Comparison of ENCODE assay signal across 1 cellular context in genomic region chr3:31247850-31248618, GRCh38.
TF ChIP-seq lines count a peak whose summit lies in the region.

No MANE protein-coding gene starts in this region.

TF ChIP-seq in HepG2, 621 proteins besides CTCF, POLR2A, EP300 and RAD21 (continued from another document and continues in another):
- TF ChIP-seq, protein P1, sequence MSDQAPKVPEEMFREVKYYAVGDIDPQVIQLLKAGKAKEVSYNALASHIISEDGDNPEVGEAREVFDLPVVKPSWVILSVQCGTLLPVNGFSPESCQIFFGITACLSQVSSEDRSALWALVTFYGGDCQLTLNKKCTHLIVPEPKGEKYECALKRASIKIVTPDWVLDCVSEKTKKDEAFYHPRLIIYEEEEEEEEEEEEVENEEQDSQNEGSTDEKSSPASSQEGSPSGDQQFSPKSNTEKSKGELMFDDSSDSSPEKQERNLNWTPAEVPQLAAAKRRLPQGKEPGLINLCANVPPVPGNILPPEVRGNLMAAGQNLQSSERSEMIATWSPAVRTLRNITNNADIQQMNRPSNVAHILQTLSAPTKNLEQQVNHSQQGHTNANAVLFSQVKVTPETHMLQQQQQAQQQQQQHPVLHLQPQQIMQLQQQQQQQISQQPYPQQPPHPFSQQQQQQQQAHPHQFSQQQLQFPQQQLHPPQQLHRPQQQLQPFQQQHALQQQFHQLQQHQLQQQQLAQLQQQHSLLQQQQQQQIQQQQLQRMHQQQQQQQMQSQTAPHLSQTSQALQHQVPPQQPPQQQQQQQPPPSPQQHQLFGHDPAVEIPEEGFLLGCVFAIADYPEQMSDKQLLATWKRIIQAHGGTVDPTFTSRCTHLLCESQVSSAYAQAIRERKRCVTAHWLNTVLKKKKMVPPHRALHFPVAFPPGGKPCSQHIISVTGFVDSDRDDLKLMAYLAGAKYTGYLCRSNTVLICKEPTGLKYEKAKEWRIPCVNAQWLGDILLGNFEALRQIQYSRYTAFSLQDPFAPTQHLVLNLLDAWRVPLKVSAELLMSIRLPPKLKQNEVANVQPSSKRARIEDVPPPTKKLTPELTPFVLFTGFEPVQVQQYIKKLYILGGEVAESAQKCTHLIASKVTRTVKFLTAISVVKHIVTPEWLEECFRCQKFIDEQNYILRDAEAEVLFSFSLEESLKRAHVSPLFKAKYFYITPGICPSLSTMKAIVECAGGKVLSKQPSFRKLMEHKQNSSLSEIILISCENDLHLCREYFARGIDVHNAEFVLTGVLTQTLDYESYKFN (CRISPR knock-in tag; conservative IDR thresholded peaks at IDR 0.05) = peak; percentile 49; the same call in 1 of the 2 replicates
- TF ChIP-seq, protein P2, sequence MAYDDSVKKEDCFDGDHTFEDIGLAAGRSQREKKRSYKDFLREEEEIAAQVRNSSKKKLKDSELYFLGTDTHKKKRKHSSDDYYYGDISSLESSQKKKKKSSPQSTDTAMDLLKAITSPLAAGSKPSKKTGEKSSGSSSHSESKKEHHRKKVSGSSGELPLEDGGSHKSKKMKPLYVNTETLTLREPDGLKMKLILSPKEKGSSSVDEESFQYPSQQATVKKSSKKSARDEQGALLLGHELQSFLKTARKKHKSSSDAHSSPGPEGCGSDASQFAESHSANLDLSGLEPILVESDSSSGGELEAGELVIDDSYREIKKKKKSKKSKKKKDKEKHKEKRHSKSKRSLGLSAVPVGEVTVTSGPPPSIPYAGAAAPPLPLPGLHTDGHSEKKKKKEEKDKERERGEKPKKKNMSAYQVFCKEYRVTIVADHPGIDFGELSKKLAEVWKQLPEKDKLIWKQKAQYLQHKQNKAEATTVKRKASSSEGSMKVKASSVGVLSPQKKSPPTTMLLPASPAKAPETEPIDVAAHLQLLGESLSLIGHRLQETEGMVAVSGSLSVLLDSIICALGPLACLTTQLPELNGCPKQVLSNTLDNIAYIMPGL (CRISPR knock-in tag; IDR thresholded peaks at IDR 0.05; ENCODE audit: borderline replicate concordance in 1 of 2, low read depth in 1 of 2) = no peak
- TF ChIP-seq, protein P3, sequence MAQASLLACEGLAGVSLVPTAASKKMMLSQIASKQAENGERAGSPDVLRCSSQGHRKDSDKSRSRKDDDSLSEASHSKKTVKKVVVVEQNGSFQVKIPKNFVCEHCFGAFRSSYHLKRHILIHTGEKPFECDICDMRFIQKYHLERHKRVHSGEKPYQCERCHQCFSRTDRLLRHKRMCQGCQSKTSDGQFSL (CRISPR knock-in tag; IDR thresholded peaks at IDR 0.05) = no peak
- TF ChIP-seq HNF4A (CRISPR knock-in tag; IDR thresholded peaks at IDR 0.05) (no peak), SRY (CRISPR knock-in tag; IDR thresholded peaks at IDR 0.05) (no peak), SMARCE1 (IDR thresholded peaks at IDR 0.05; ENCODE audit: borderline replicate concordance) (no peak), FOSL2 (CRISPR knock-in tag; IDR thresholded peaks at IDR 0.05) (peak; percentile 99), FOXC1 (CRISPR knock-in tag; IDR thresholded peaks at IDR 0.05; ENCODE audit: borderline replicate concordance) (no peak), BHLHE40 (IDR thresholded peaks at IDR 0.05; ENCODE audit: low read length) (no peak), FOXM1 (CRISPR knock-in tag; IDR thresholded peaks at IDR 0.05) (no peak), WIZ (CRISPR knock-in tag; IDR thresholded peaks at IDR 0.05) (no peak), ZNF562 (CRISPR knock-in tag; IDR thresholded peaks at IDR 0.05; ENCODE audit: borderline replicate concordance) (no peak), ZNF572 (CRISPR knock-in tag; IDR thresholded peaks at IDR 0.05) (no peak), ZNF678 (CRISPR knock-in tag; IDR thresholded peaks at IDR 0.05) (no peak), TCF7 (IDR thresholded peaks at IDR 0.05; ENCODE audit: low read depth) (peak; percentile 21; the same call in 1 of the 2 replicates), ZBTB8A (CRISPR knock-in tag; IDR thresholded peaks at IDR 0.05; ENCODE audit: borderline replicate concordance, low read depth) (no peak), SP4 (CRISPR knock-in tag; IDR thresholded peaks at IDR 0.05) (no peak), DPF2 (CRISPR knock-in tag; IDR thresholded peaks at IDR 0.05; ENCODE audit: borderline replicate concordance, low read depth) (peak; percentile 48; the same call in 1 of the 2 replicates), HNRNPUL1 (IDR thresholded peaks at IDR 0.05; ENCODE audit: low read depth, low read length) (no peak), KLF9 (CRISPR knock-in tag; IDR thresholded peaks at IDR 0.05; ENCODE audit: low read depth) (no peak), YEATS4 (CRISPR knock-in tag; IDR thresholded peaks at IDR 0.05; ENCODE audit: borderline replicate concordance) (no peak), NFAT5 (CRISPR knock-in tag; IDR thresholded peaks at IDR 0.05) (no peak), SALL1 (CRISPR knock-in tag; IDR thresholded peaks at IDR 0.05) (peak; percentile 34; the same call in 1 of the 2 replicates), ZNF496 (CRISPR knock-in tag; IDR thresholded peaks at IDR 0.05; ENCODE audit: insufficient replicate concordance) (no peak), FOSL1 (CRISPR knock-in tag; IDR thresholded peaks at IDR 0.05; ENCODE audit: borderline replicate concordance) (peak; percentile 94), AHDC1 (CRISPR knock-in tag; IDR thresholded peaks at IDR 0.05; ENCODE audit: borderline replicate concordance) (peak; percentile 81; the same call in 1 of the 2 replicates), ATF1 (CRISPR knock-in tag; IDR thresholded peaks at IDR 0.05) (no peak)
- TF ChIP-seq, protein P4, sequence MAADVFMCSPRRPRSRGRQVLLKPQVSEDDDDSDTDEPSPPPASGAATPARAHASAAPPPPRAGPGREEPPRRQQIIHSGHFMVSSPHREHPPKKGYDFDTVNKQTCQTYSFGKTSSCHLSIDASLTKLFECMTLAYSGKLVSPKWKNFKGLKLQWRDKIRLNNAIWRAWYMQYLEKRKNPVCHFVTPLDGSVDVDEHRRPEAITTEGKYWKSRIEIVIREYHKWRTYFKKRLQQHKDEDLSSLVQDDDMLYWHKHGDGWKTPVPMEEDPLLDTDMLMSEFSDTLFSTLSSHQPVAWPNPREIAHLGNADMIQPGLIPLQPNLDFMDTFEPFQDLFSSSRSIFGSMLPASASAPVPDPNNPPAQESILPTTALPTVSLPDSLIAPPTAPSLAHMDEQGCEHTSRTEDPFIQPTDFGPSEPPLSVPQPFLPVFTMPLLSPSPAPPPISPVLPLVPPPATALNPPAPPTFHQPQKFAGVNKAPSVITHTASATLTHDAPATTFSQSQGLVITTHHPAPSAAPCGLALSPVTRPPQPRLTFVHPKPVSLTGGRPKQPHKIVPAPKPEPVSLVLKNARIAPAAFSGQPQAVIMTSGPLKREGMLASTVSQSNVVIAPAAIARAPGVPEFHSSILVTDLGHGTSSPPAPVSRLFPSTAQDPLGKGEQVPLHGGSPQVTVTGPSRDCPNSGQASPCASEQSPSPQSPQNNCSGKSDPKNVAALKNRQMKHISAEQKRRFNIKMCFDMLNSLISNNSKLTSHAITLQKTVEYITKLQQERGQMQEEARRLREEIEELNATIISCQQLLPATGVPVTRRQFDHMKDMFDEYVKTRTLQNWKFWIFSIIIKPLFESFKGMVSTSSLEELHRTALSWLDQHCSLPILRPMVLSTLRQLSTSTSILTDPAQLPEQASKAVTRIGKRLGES (CRISPR knock-in tag; IDR thresholded peaks at IDR 0.05; ENCODE audit: borderline replicate concordance) = no peak
- TF ChIP-seq, protein P5, sequence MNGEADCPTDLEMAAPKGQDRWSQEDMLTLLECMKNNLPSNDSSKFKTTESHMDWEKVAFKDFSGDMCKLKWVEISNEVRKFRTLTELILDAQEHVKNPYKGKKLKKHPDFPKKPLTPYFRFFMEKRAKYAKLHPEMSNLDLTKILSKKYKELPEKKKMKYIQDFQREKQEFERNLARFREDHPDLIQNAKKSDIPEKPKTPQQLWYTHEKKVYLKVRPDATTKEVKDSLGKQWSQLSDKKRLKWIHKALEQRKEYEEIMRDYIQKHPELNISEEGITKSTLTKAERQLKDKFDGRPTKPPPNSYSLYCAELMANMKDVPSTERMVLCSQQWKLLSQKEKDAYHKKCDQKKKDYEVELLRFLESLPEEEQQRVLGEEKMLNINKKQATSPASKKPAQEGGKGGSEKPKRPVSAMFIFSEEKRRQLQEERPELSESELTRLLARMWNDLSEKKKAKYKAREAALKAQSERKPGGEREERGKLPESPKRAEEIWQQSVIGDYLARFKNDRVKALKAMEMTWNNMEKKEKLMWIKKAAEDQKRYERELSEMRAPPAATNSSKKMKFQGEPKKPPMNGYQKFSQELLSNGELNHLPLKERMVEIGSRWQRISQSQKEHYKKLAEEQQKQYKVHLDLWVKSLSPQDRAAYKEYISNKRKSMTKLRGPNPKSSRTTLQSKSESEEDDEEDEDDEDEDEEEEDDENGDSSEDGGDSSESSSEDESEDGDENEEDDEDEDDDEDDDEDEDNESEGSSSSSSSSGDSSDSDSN (CRISPR knock-in tag; IDR thresholded peaks at IDR 0.05) = no peak
- TF ChIP-seq, protein P6, sequence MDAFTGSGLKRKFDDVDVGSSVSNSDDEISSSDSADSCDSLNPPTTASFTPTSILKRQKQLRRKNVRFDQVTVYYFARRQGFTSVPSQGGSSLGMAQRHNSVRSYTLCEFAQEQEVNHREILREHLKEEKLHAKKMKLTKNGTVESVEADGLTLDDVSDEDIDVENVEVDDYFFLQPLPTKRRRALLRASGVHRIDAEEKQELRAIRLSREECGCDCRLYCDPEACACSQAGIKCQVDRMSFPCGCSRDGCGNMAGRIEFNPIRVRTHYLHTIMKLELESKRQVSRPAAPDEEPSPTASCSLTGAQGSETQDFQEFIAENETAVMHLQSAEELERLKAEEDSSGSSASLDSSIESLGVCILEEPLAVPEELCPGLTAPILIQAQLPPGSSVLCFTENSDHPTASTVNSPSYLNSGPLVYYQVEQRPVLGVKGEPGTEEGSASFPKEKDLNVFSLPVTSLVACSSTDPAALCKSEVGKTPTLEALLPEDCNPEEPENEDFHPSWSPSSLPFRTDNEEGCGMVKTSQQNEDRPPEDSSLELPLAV (CRISPR knock-in tag; conservative IDR thresholded peaks at IDR 0.05; ENCODE audit: low read depth) = no peak
